9 cellular contexts compared by ENCODE assay signal in genomic region chr2:23760746-23761145, GRCh38.
A peak's percentile ranks its signal among the peaks of the same experiment; 100 is the strongest.
DNase-seq lines count a peak whose midpoint lies in the region; ATAC-seq and TF ChIP-seq lines count a peak whose summit lies in the region.
"Had no signal": no experiment of that assay in that cellular context is flagged by ENCODE, and none has a peak within 500 bp of the region (broad histone marks: within the 10 kb centered on the region; RNA-seq: fewer than 3 reads in every experiment).

No MANE protein-coding gene starts in this region.

- H3K79me1 ChIP-seq in mesenchymal stem cell (replicated peaks; ENCODE audit: low read length, poor library complexity, severe bottlenecking): peaks cover 4% of the 10 kb centered on the region

- 0 out of 2 replicates have a peak, but pooled peaks have one; percentile 15 for TF ChIP-seq CTCF in LNCaP clone FGC (IDR thresholded peaks at IDR 0.05; ENCODE audit: control insufficient read depth, extremely low read depth, insufficient read depth)
- peak; percentile 13 for TF ChIP-seq CTCF in astrocyte of the spinal cord (IDR thresholded peaks at IDR 0.05; ENCODE audit: low read depth, low read length)

- no peak overlapping the region for H4K8ac ChIP-seq in mesenchymal stem cell (ENCODE audit: low read length)

- H2BK120ac ChIP-seq in mesenchymal stem cell (ENCODE audit: low read depth, low read length): no peak overlapping the region

- no peaks in the 10 kb centered on the region for H3K9me3 ChIP-seq in mesenchymal stem cell (ENCODE audit: control insufficient read depth, low read length)

- DNase-seq in COR-L47 (lab: John Stamatoyannopoulos, UW) (peak; percentile 12), LNCaP clone FGC (ENCODE audit: low read depth) (peak; percentile 36), astrocyte of the spinal cord (ENCODE audit: low read depth, low spot score) (peak; percentile 79), mesenchymal stem cell (peak; percentile 66), head of caudate nucleus (no peak), GM19240 (ENCODE audit: insufficient read length, low spot score) (no peak), cardiac septum (ENCODE audit: low spot score) (no peak)
- DNase-seq: activated naive CD8-positive, alpha-beta T cell treated with anti-CD3 and anti-CD28 coated beads for 36 hours had no signal

- no peak overlapping the region for H3K23ac ChIP-seq in mesenchymal stem cell (ENCODE audit: low read length in 2 of 2)

- no peak overlapping the region for H3K4me2 ChIP-seq in mesenchymal stem cell (ENCODE audit: low read length, poor library complexity, severe bottlenecking)

- H2BK5ac ChIP-seq in mesenchymal stem cell (ENCODE audit: low read depth, low read length, poor library complexity, severe bottlenecking): no peak overlapping the region

- intact Hi-C loops in head of caudate nucleus (cut with DNase I): no loop called here
- intact Hi-C loops in cardiac septum (cut with DNase I): loop anchor here (10.0 kb wide), 1 partner anchor 126 kb away; no protein-coding TSS in a partner anchor

- no peak for ATAC-seq in GM19452 (IDR thresholded peaks at IDR 0.05; ENCODE audit: unreplicated experiment)

- H3K14ac ChIP-seq in mesenchymal stem cell (ENCODE audit: low read length in 2 of 2): no peak overlapping the region

- no peak overlapping the region for H2BK15ac ChIP-seq in mesenchymal stem cell (ENCODE audit: low read depth, poor library complexity, severe bottlenecking)

- H3K9ac ChIP-seq in mesenchymal stem cell (ENCODE audit: low read length): no peak overlapping the region

- no peak overlapping the region for H2AFZ ChIP-seq in mesenchymal stem cell (ENCODE audit: low read depth, low read length)

- in situ Hi-C loops in astrocyte of the spinal cord (cut with HindIII; ENCODE audit: low sequenced_read_pairs): no loop called here

- H2AK5ac ChIP-seq in mesenchymal stem cell (ENCODE audit: low read length, severe bottlenecking): no peak overlapping the region

- H2BK12ac ChIP-seq in mesenchymal stem cell (ENCODE audit: low read length in 2 of 2): no peak overlapping the region

- H3K27me3 ChIP-seq in mesenchymal stem cell (ENCODE audit: control insufficient read depth in 1 of 2, insufficient read depth in 1 of 2, low read length in 2 of 2): no peaks in the 10 kb centered on the region

- no peak overlapping the region for H4K91ac ChIP-seq in mesenchymal stem cell (ENCODE audit: low read length)

- 100% methylated on average over 1 of the region's 4 CpGs for WGBS in mesenchymal stem cell

- H3K4me3 ChIP-seq in LNCaP clone FGC (ENCODE audit: low read depth, low read length): no peak overlapping the region
- H3K4me3 ChIP-seq in astrocyte of the spinal cord (ENCODE audit: low read depth, low read length): no peak overlapping the region
- no peak overlapping the region for H3K4me3 ChIP-seq in mesenchymal stem cell (ENCODE audit: insufficient read depth in 1 of 2, low read depth in 1 of 2, low read length in 2 of 2)

- no peak overlapping the region for H3K4ac ChIP-seq in mesenchymal stem cell (ENCODE audit: low read depth in 1 of 2, low read length in 2 of 2)

- peaks cover 3 to 38% of the 10 kb centered on the region in 2 experiments for H3K36me3 ChIP-seq in mesenchymal stem cell (ENCODE audit: control insufficient read depth in 1 of 2, insufficient read depth in 2 of 2, low read depth in 1 of 2, low read length in 2 of 2)

- H3K27ac ChIP-seq in mesenchymal stem cell (ENCODE audit: low read length, poor library complexity, severe bottlenecking): no peak overlapping the region

- H3K18ac ChIP-seq in mesenchymal stem cell (ENCODE audit: low read depth in 1 of 2, low read length in 2 of 2): no peak overlapping the region

- no peaks in the 10 kb centered on the region for H3K4me1 ChIP-seq in mesenchymal stem cell (ENCODE audit: control insufficient read depth, insufficient read depth, low read depth, low read length)

Comparison
In these comparisons a context has a peak if more than half of its experiments do, and no peak if none do; other contexts are left out.
1. DNase-seq: peak in COR-L47 (single experiment), LNCaP clone FGC (single experiment), astrocyte of the spinal cord (single experiment) and mesenchymal stem cell (single experiment); none in head of caudate nucleus (0 of 42), GM19240 (single experiment) and cardiac septum (single experiment).